ENCODE assay signal across 22 cellular contexts in genomic region chr19:2853015-2853606, GRCh38. TPM values are rescaled to one million over a fixed set of nuclear protein-coding genes. Genes with fewer than 3 reads are reported as not detected.
A peak's percentile ranks its signal among the peaks of the same experiment; 100 is the strongest.
DNase-seq lines count a peak whose midpoint lies in the region; ATAC-seq and TF ChIP-seq lines count a peak whose summit lies in the region.
"Had no signal": no experiment of that assay in that cellular context is flagged by ENCODE, and none has a peak within 500 bp of the region (broad histone marks: within the 10 kb centered on the region; RNA-seq: fewer than 3 reads in every experiment).

No MANE protein-coding gene starts in this region.

- H3K27ac Mint-ChIP-seq in WTC11: no peak overlapping the region
- no peak overlapping the region for H3K27ac Mint-ChIP-seq in activated naive CD4-positive, alpha-beta T cell treated with anti-CD3 and anti-CD28 coated beads for 36 hours
- H3K27ac Mint-ChIP-seq: CD4-positive, alpha-beta T cell had no signal

- H3K36me3 Mint-ChIP-seq in WTC11: peaks cover 78% of the 10 kb centered on the region
- peaks cover 49% of the 10 kb centered on the region for H3K36me3 Mint-ChIP-seq in activated naive CD4-positive, alpha-beta T cell treated with anti-CD3 and anti-CD28 coated beads for 36 hours (ENCODE audit: low read depth)

- no peaks in the 10 kb centered on the region for H3K4me1 ChIP-seq in HCT116 (ENCODE audit: control insufficient read depth in 1 of 2, insufficient read depth in 2 of 2, low read length in 2 of 2)
- no peaks in the 10 kb centered on the region for H3K4me1 ChIP-seq in PC-3 (ENCODE audit: insufficient read depth, low read length)
- H3K4me1 ChIP-seq in duodenal mucosa (ENCODE audit: control insufficient read depth in 1 of 2, insufficient read depth in 2 of 2, low read length in 2 of 2): no peaks in the 10 kb centered on the region
- no peaks in the 10 kb centered on the region for H3K4me1 ChIP-seq in mesendoderm (ENCODE audit: control insufficient read depth, low read depth, low read length)
- H3K4me1 ChIP-seq: A549, BE2C, HAP-1 had no signal

- peaks cover 11% of the 10 kb centered on the region for H3K27me3 Mint-ChIP-seq in WTC11 (ENCODE audit: low read depth)
- H3K27me3 Mint-ChIP-seq in activated naive CD4-positive, alpha-beta T cell treated with anti-CD3 and anti-CD28 coated beads for 36 hours (ENCODE audit: low read depth): no peaks in the 10 kb centered on the region
- H3K27me3 Mint-ChIP-seq: CD4-positive, alpha-beta T cell had no signal

- DNase-seq in HCT116 (ENCODE audit: low read depth, low spot score): no peak
- DNase-seq in PC-3: no peak
- peak; percentile 18 for DNase-seq in mesendoderm
- no peak for DNase-seq in WTC11 (ENCODE audit: low spot score)
- DNase-seq in activated naive CD4-positive, alpha-beta T cell treated with anti-CD3 and anti-CD28 coated beads for 36 hours: no peak
- DNase-seq in NCI-H510A (lab: John Stamatoyannopoulos, UW): no peak
- no peak for DNase-seq in D341Med (ENCODE audit: low spot score)
- DNase-seq: BE2C; CD4-positive, alpha-beta T cell; COR-L47; DMS 273 treated with DMSO at 0.1 percent for 48 hours; DMS79 treated with DMSO at 0.1 percent for 48 hours; MM.1S; NCI-H1048; NCI-H2029 treated with DMSO at 0.1 percent for 48 hours; NCI-H226; NCI-H524 treated with DMSO at 0.1 percent for 48 hours; RPMI8226; SHP77 had no signal

- no peak overlapping the region for H2BK120ac ChIP-seq in mesendoderm (ENCODE audit: low read depth, low read length)

- BruUV-seq in HCT116 (replicated peaks; lab: Mats Ljungman, UMichigan): no TSS peak
- TSS peak; percentile 4 for BruUV-seq in PC-3 (replicated peaks; lab: Mats Ljungman, UMichigan)

- no peak overlapping the region for H2BK15ac ChIP-seq in mesendoderm (replicated peaks; ENCODE audit: low read depth)

- peaks cover 24 to 35% of the 10 kb centered on the region in 2 experiments; a peak in 3 of 4 replicates for H3K9me3 ChIP-seq in HCT116 (ENCODE audit: control insufficient read depth in 1 of 2, insufficient read depth in 1 of 2, low read depth in 1 of 2, low read length in 2 of 2)
- H3K9me3 ChIP-seq in PC-3 (ENCODE audit: low read length): peaks cover 41% of the 10 kb centered on the region
- peaks cover 62 to 86% of the 10 kb centered on the region in 2 donors for H3K9me3 ChIP-seq in duodenal mucosa (ENCODE audit: control insufficient read depth in 1 of 2, low read length in 2 of 2)

- TF ChIP-seq POLR2A in HCT116 (IDR thresholded peaks at IDR 0.05; ENCODE audit: borderline replicate concordance, extremely low read depth, insufficient read depth, insufficient read length): no peak

- H3K27me3 ChIP-seq in HCT116 (ENCODE audit: insufficient read depth, low read length) (no peaks in the 10 kb centered on the region), PC-3 (ENCODE audit: low read length) (no peaks in the 10 kb centered on the region), duodenal mucosa (ENCODE audit: control insufficient read depth in 1 of 2, insufficient read depth in 2 of 2, low read length in 2 of 2) (no peaks in the 10 kb centered on the region), mesendoderm (ENCODE audit: insufficient read depth, low read length, poor library complexity) (no peaks in the 10 kb centered on the region)
- H3K27me3 ChIP-seq: BE2C had no signal

- no peak overlapping the region for H4K8ac ChIP-seq in mesendoderm (ENCODE audit: low read depth, low read length)

- H3K79me1 ChIP-seq in mesendoderm (ENCODE audit: low read length): no peaks in the 10 kb centered on the region

- POLR2A ChIA-PET in HCT116 (lab: Charles Lee) (no interaction called here), PC-3 (lab: Charles Lee; ENCODE audit: unreplicated experiment) (no interaction called here), WTC11 (lab: Charles Lee) (no interaction called here)

- no peaks in the 10 kb centered on the region for H3K79me2 ChIP-seq in HCT116 (ENCODE audit: insufficient read depth, low read length)
- H3K79me2 ChIP-seq in PC-3 (ENCODE audit: low read length): no peaks in the 10 kb centered on the region
- H3K79me2 ChIP-seq in mesendoderm (ENCODE audit: control insufficient read depth, insufficient read depth, low read length): no peaks in the 10 kb centered on the region

- no peaks in the 10 kb centered on the region for H3K4me1 Mint-ChIP-seq in WTC11
- peaks cover 32% of the 10 kb centered on the region for H3K4me1 Mint-ChIP-seq in activated naive CD4-positive, alpha-beta T cell treated with anti-CD3 and anti-CD28 coated beads for 36 hours (ENCODE audit: low read depth)

- no peak overlapping the region for H3K56ac ChIP-seq in mesendoderm (ENCODE audit: low read length)

- TF ChIP-seq CTCF in HCT116 (IDR thresholded peaks at IDR 0.05 in 2 of 3, conservative IDR thresholded peaks at IDR 0.05 in 1 of 3; ENCODE audit: borderline replicate concordance in 1 of 3, insufficient read depth in 1 of 3, low read depth in 2 of 3, low read length in 2 of 3): no peak
- TF ChIP-seq CTCF in PC-3 (conservative IDR thresholded peaks at IDR 0.05; ENCODE audit: low read depth, low read length): no peak
- no peak for TF ChIP-seq CTCF in WTC11 (IDR thresholded peaks at IDR 0.05)

- intact Hi-C loops in HCT116 (cut with micrococcal nuclease) (no loop called here), PC-3 (cut with micrococcal nuclease) (no loop called here)
- intact Hi-C loops in activated naive CD4-positive, alpha-beta T cell treated with anti-CD3 and anti-CD28 coated beads for 36 hours (cut with micrococcal nuclease): loop anchor here (5.0 kb wide), 1 partner anchor 49 kb away; the partner anchor contains the start of gene ZNF57

- H2AFZ ChIP-seq in HCT116 (ENCODE audit: low read depth, low read length, poor library complexity, severe bottlenecking) (no peak overlapping the region), PC-3 (ENCODE audit: low read length) (no peak overlapping the region)

- H3K36me3 ChIP-seq in HCT116 (ENCODE audit: control insufficient read depth in 1 of 2, insufficient read depth in 2 of 2, low read length in 2 of 2) (peaks cover 7 to 24% of the 10 kb centered on the region in 2 experiments), PC-3 (ENCODE audit: low read depth, low read length) (peaks cover 55% of the 10 kb centered on the region), duodenal mucosa (ENCODE audit: control insufficient read depth in 1 of 2, insufficient read depth in 2 of 2, low read length in 2 of 2) (peaks cover 34 to 37% of the 10 kb centered on the region in 2 donors), mesendoderm (ENCODE audit: control insufficient read depth, insufficient read depth, low read length) (peaks cover 3% of the 10 kb centered on the region)

- RAD21 ChIA-PET in HCT116 (lab: Charles Lee; ENCODE audit: low non-redundant PET in 1 of 2, low total read pairs in 2 of 2, uncharacterized antibody in 2 of 2, unreplicated experiment in 2 of 2): no interaction called here

- CTCF ChIA-PET in HCT116 (lab: Charles Lee): no interaction called here
- CTCF ChIA-PET in PC-3 (lab: Charles Lee): no interaction called here
- CTCF ChIA-PET in WTC11 (lab: Charles Lee): no interaction called here
- CTCF ChIA-PET in activated naive CD4-positive, alpha-beta T cell treated with anti-CD3 and anti-CD28 coated beads for 36 hours (lab: Charles Lee): interaction anchor here (1.1 kb wide), 1 partner anchor 12 kb away, joined by 4 read pairs; the partner anchor contains the start of gene ZNF555

- no peak overlapping the region for H3K4ac ChIP-seq in mesendoderm (ENCODE audit: low read depth, low read length)

- H4K5ac ChIP-seq in mesendoderm (ENCODE audit: low read length): no peak overlapping the region

- WGBS in mesendoderm (ENCODE audit: extremely low coverage, insufficient coverage, low lambda C conversion rate): no CpG with 5 or more reads among the region's 11 CpGs

- H3K23ac ChIP-seq in mesendoderm (ENCODE audit: low read length): no peak overlapping the region

- H3K9me2 ChIP-seq in HCT116 (ENCODE audit: insufficient read depth) (no peaks in the 10 kb centered on the region), PC-3 (replicated peaks; ENCODE audit: low read length) (no peaks in the 10 kb centered on the region)

- no peak overlapping the region for H2BK5ac ChIP-seq in mesendoderm (ENCODE audit: low read length)

- H3F3A ChIP-seq in PC-3 (ENCODE audit: low read length, unreplicated experiment): no peaks in the 10 kb centered on the region

- ATAC-seq in HCT116 (no peak), PC-3 (no peak), WTC11 (no peak)
- ATAC-seq: A549 had no signal

- H2AK5ac ChIP-seq in mesendoderm (ENCODE audit: low read length): no peak overlapping the region

- H4K20me1 ChIP-seq in HCT116 (ENCODE audit: insufficient read depth) (no peaks in the 10 kb centered on the region), PC-3 (ENCODE audit: low read length) (no peaks in the 10 kb centered on the region)

- H3K4me3 ChIP-seq in HCT116 (replicated peaks in 1 of 2; ENCODE audit: low read depth in 1 of 2, low read length in 2 of 2): no peak overlapping the region
- H3K4me3 ChIP-seq in PC-3 (ENCODE audit: low read length): no peak overlapping the region; the same call in 1 of the 2 replicates
- H3K4me3 ChIP-seq in duodenal mucosa (ENCODE audit: low read depth in 1 of 2, low read length in 2 of 2): peak overlapping the region; percentile 4 to 42
- peak overlapping the region; percentile 26 for H3K4me3 ChIP-seq in mesendoderm (ENCODE audit: low read length)
- H3K4me3 ChIP-seq: A549, HAP-1 had no signal

- H3K9ac ChIP-seq in HCT116 (ENCODE audit: low read length) (no peak overlapping the region), PC-3 (ENCODE audit: low read length) (no peak overlapping the region), duodenal mucosa (ENCODE audit: low read depth in 1 of 2, low read length in 2 of 2) (no peak overlapping the region), mesendoderm (ENCODE audit: low read length) (no peak overlapping the region)

- H3K9me3 Mint-ChIP-seq in WTC11: peaks cover 79% of the 10 kb centered on the region
- H3K9me3 Mint-ChIP-seq in activated naive CD4-positive, alpha-beta T cell treated with anti-CD3 and anti-CD28 coated beads for 36 hours: peaks cover 50% of the 10 kb centered on the region

- H3K18ac ChIP-seq in mesendoderm (ENCODE audit: low read length): no peak overlapping the region

- H3K4me2 ChIP-seq in HCT116 (ENCODE audit: low read length): no peak overlapping the region
- H3K4me2 ChIP-seq in PC-3 (ENCODE audit: low read length): no peak overlapping the region
- no peak overlapping the region for H3K4me2 ChIP-seq in mesendoderm (ENCODE audit: low read length)
- H3K4me2 ChIP-seq: A549 had no signal

- no peak overlapping the region for H3K4me3 Mint-ChIP-seq in WTC11
- H3K4me3 Mint-ChIP-seq in activated naive CD4-positive, alpha-beta T cell treated with anti-CD3 and anti-CD28 coated beads for 36 hours: no peak overlapping the region
- H3K4me3 Mint-ChIP-seq: CD4-positive, alpha-beta T cell had no signal

- H3K27ac ChIP-seq in HCT116 (ENCODE audit: low read depth, low read length) (no peak overlapping the region), PC-3 (ENCODE audit: low read length) (no peak overlapping the region), duodenal mucosa (ENCODE audit: low read depth, low read length) (no peak overlapping the region), mesendoderm (ENCODE audit: low read depth, low read length) (no peak overlapping the region)
- H3K27ac ChIP-seq: A549 had no signal

- no peak for TF ChIP-seq RAD21 in HCT116 (IDR thresholded peaks at IDR 0.05; ENCODE audit: low read depth)

RNA-seq across cellular contexts. Expression of gene ZNF555, which starts 11.8 kb away (rescaled TPM):
- total RNA-seq in HCT116 (2021; ENCODE audit: unreplicated experiment): 4.5 TPM
- polyA plus RNA-seq in HCT116 (2012): 1.2 and 2.1 TPM in 2 replicates
- total RNA-seq in PC-3 (2014; rRNA removed): 0.75 and 0.84 TPM in 2 replicates
- polyA plus RNA-seq in mesendoderm (2013, experiment 1 of 2): 1.1 TPM
- polyA plus RNA-seq in mesendoderm (2013, experiment 2 of 2): 1.1 TPM
- 6.6 to 7.2 TPM (median 6.6 TPM) in 3 replicates for total RNA-seq in WTC11 (2021)
- 1 to 10 TPM; 1.7 to 3.0 TPM for total RNA-seq in activated naive CD4-positive, alpha-beta T cell treated with anti-CD3 and anti-CD28 coated beads for 36 hours

RNA-seq across cellular contexts. Expression of gene ZNF556, which starts 14.0 kb away (rescaled TPM):
- not detected for total RNA-seq in HCT116 (2021; ENCODE audit: unreplicated experiment)
- 0.03 TPM in 1 of 2 replicates, not detected in the other for polyA plus RNA-seq in HCT116 (2012)
- total RNA-seq in PC-3 (2014; rRNA removed): 0.04 TPM in 1 of 2 replicates, not detected in the other
- not detected for polyA plus RNA-seq in mesendoderm (2013, experiment 1 of 2)
- not detected for polyA plus RNA-seq in mesendoderm (2013, experiment 2 of 2)
- 0.02 to 0.11 TPM in 2 of 3 replicates, not detected in the other for total RNA-seq in WTC11 (2021)
- not detected for total RNA-seq in activated naive CD4-positive, alpha-beta T cell treated with anti-CD3 and anti-CD28 coated beads for 36 hours
- total RNA-seq: CD4-positive, alpha-beta T cell had no signal
- polyA plus RNA-seq: A549 had no signal

RNA-seq across cellular contexts. Expression of gene ZNF554, which starts 33.4 kb away (rescaled TPM):
- 4.0 TPM for total RNA-seq in HCT116 (2021; ENCODE audit: unreplicated experiment)
- polyA plus RNA-seq in HCT116 (2012): 1.8 and 2.4 TPM in 2 replicates
- total RNA-seq in PC-3 (2014; rRNA removed): 1.6 and 2.3 TPM in 2 replicates
- 2.2 TPM for polyA plus RNA-seq in mesendoderm (2013, experiment 1 of 2)
- polyA plus RNA-seq in mesendoderm (2013, experiment 2 of 2): 2.2 TPM
- 5.7 to 6.2 TPM (median 6.1 TPM) in 3 replicates for total RNA-seq in WTC11 (2021)
- total RNA-seq in activated naive CD4-positive, alpha-beta T cell treated with anti-CD3 and anti-CD28 coated beads for 36 hours: 1 to 10 TPM; 1.2 to 1.4 TPM

RNA-seq across cellular contexts. Expression of gene ZNF57, which starts 47.6 kb away (rescaled TPM):
- total RNA-seq in HCT116 (2021; ENCODE audit: unreplicated experiment): 8.3 TPM
- 4.2 and 6.4 TPM in 2 replicates for polyA plus RNA-seq in HCT116 (2012)
- total RNA-seq in PC-3 (2014; rRNA removed): 1.6 and 3.3 TPM in 2 replicates
- 2.8 TPM for polyA plus RNA-seq in mesendoderm (2013, experiment 1 of 2)
- 2.7 TPM for polyA plus RNA-seq in mesendoderm (2013, experiment 2 of 2)
- total RNA-seq in WTC11 (2021): 6.7 to 8.9 TPM (median 6.8 TPM) in 3 replicates
- 1 to 10 TPM; 3.9 to 4.7 TPM for total RNA-seq in activated naive CD4-positive, alpha-beta T cell treated with anti-CD3 and anti-CD28 coated beads for 36 hours

Comparison
In these comparisons a context has a peak if more than half of its experiments do, and no peak if none do; other contexts are left out.
1. H3K4me3 ChIP-seq: peak in duodenal mucosa (2 of 2) and mesendoderm (single experiment); none in HCT116 (0 of 2) and PC-3 (single experiment).